26 cellular contexts compared by ENCODE assay signal in genomic region chr4:136581119-136581518, GRCh38.
"Had no signal": no experiment of that assay in that cellular context is flagged by ENCODE, and none has a peak within 500 bp of the region (broad histone marks: within the 10 kb centered on the region; RNA-seq: fewer than 3 reads in every experiment).

No MANE protein-coding gene starts in this region.

- H3K36me3 ChIP-seq: neural progenitor cell, ovary, right lobe of liver, sigmoid colon, stomach, thoracic aorta, thyroid gland, transverse colon, upper lobe of right lung, uterus had no signal

- H2AFZ ChIP-seq: neural progenitor cell, parathyroid adenoma had no signal

- H3K4me2 ChIP-seq: neural progenitor cell had no signal

- DNase-seq: naive thymus-derived CD8-positive, alpha-beta T cell; nephron progenitor cell; occipital lobe; ovary; posterior cingulate gyrus; psoas muscle; right lobe of liver; sigmoid colon; small intestine; stimulated activated CD4-positive, alpha-beta T cell treated with anti-CD3 and anti-CD28 coated beads, Interleukin-15, amount 100 ng/mL, for 24 hours; stimulated activated CD4-positive, alpha-beta T cell treated with anti-CD3 and anti-CD28 coated beads, Interleukin-2, amount 100 ng/mL, for 24 hours; stimulated activated CD4-positive, alpha-beta T cell treated with anti-CD3 and anti-CD28 coated beads, Interleukin-2, amount 100 ng/mL, for 48 hours; stimulated activated CD4-positive, alpha-beta T cell treated with anti-CD3 and anti-CD28 coated beads, Interleukin-4, amount 100 ng/mL, for 24 hours; stimulated activated naive B cell treated with anti-CD40 and anti-IgM and Interleukin-4, amounts not matched to agents 10 μg/mL and 1 μg/mL and 100 μg/mL, for 72 hours; stimulated activated naive CD4-positive, alpha-beta T cell treated with Interleukin-2 at 50 U/mL for 16 hours; stomach; thyroid gland; transverse colon; upper lobe of right lung; uterus had no signal

- H3K27me3 ChIP-seq: neural progenitor cell, ovary, right lobe of liver, sigmoid colon, stomach, thyroid gland, transverse colon, upper lobe of right lung, uterus had no signal

- FAIRE-seq: small intestine had no signal

- H3K9me3 ChIP-seq: ovary, psoas muscle, right lobe of liver, stomach, thoracic aorta, thyroid gland, transverse colon, upper lobe of right lung, uterus had no signal

- ATAC-seq: naive thymus-derived CD8-positive, alpha-beta T cell; natural killer cell treated with Interleukin-12 subunit alpha and Interleukin-12 subunit beta and Interleukin-15 and Interleukin-18, amount 100 ng/mL, for 72 hours; psoas muscle; right cardiac atrium; right lobe of liver; stimulated activated effector memory CD8-positive, alpha-beta T cell treated with anti-CD3 and anti-CD28 coated beads, Interleukin-12 subunit alpha, Interleukin-12 subunit beta, amount 100 ng/mL, for 72 hours; stimulated activated naive B cell treated with anti-CD40 and anti-IgM and Interleukin-4, amounts not matched to agents 10 μg/mL and 1 μg/mL and 100 μg/mL, for 72 hours; upper lobe of right lung had no signal

- H3K9ac ChIP-seq: neural progenitor cell, parathyroid adenoma had no signal

- H3K4me1 ChIP-seq: neural progenitor cell, parathyroid adenoma, psoas muscle, right lobe of liver, sigmoid colon, stomach, thyroid gland, transverse colon, upper lobe of right lung, uterus had no signal

- H3K27ac ChIP-seq: neural progenitor cell, ovary, parathyroid adenoma, psoas muscle, right lobe of liver, sigmoid colon, stomach, thoracic aorta, thyroid gland, transverse colon, upper lobe of right lung, uterus had no signal

- H3K79me2 ChIP-seq: parathyroid adenoma had no signal

- H3K4me3 ChIP-seq: neural progenitor cell, ovary, psoas muscle, right lobe of liver, sigmoid colon, stomach, thoracic aorta, thyroid gland, transverse colon, upper lobe of right lung, uterus had no signal
